Comparison of ENCODE assay signal across 1 cellular context in genomic region chr16:85284138-85284897, GRCh38.
TF ChIP-seq lines count a peak whose summit lies in the region.

No MANE protein-coding gene starts in this region.

TF ChIP-seq in H1, 55 proteins besides CTCF, POLR2A, EP300 and RAD21 (continued from another document):
- TF ChIP-seq ATF2 (IDR thresholded peaks at IDR 0.05; ENCODE audit: low read length) (no peak), FOSL1 (IDR thresholded peaks at IDR 0.05; ENCODE audit: insufficient read depth, low read depth, low read length) (no peak)
TF ChIP-seq in H1: peak in this region for 0.
